Comparison of ENCODE assay signal across 1 cellular context in the genomic region with DNA sequence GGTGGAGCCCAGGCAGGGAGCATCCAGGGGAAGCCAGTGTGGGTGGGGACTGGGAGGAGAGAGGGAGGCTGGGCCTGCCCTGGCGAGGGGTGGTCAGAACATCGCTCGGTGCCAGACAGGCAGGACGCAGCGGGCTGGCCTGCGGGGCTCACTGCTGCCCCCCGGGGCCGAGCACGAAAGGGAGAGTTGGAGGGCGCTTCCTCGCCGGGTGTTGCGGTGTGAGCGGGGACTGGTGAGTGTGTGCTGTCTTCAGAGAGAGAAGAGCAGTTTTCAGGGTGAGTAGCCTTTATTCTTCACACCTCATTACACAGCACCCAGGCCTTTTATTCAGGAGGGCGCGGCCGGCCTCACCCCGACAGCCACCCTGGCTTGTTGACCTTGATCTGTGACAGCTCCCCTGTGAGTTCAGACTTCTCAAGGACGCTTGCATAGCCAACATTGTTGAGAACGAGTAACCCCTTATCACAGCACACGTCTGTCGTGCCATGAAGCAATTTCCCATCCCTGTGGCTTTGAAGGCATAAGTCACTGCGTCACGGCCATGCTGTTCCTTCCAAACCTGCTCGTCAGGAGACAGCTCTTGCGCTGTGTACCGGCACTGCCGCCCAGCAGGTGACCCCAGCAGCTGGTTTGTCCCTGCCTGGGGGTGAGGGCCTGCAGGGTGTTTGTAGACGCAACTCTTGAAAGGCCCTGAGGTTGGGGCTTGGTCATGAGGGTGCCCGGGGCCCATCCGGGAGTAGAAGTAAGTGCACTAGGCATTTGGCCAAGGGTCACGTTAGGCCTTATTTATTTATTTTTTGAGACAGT.
TF ChIP-seq lines count a peak whose summit lies in the region.

No MANE protein-coding gene starts in this region.

TF ChIP-seq in HEK293, 187 proteins besides CTCF, POLR2A, EP300 and RAD21 (continued from another document):
- TF ChIP-seq, protein P1, sequence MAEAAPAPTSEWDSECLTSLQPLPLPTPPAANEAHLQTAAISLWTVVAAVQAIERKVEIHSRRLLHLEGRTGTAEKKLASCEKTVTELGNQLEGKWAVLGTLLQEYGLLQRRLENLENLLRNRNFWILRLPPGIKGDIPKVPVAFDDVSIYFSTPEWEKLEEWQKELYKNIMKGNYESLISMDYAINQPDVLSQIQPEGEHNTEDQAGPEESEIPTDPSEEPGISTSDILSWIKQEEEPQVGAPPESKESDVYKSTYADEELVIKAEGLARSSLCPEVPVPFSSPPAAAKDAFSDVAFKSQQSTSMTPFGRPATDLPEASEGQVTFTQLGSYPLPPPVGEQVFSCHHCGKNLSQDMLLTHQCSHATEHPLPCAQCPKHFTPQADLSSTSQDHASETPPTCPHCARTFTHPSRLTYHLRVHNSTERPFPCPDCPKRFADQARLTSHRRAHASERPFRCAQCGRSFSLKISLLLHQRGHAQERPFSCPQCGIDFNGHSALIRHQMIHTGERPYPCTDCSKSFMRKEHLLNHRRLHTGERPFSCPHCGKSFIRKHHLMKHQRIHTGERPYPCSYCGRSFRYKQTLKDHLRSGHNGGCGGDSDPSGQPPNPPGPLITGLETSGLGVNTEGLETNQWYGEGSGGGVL (tag by site-specific recombination; IDR thresholded peaks at IDR 0.05), result no peak
- TF ChIP-seq, protein P2, sequence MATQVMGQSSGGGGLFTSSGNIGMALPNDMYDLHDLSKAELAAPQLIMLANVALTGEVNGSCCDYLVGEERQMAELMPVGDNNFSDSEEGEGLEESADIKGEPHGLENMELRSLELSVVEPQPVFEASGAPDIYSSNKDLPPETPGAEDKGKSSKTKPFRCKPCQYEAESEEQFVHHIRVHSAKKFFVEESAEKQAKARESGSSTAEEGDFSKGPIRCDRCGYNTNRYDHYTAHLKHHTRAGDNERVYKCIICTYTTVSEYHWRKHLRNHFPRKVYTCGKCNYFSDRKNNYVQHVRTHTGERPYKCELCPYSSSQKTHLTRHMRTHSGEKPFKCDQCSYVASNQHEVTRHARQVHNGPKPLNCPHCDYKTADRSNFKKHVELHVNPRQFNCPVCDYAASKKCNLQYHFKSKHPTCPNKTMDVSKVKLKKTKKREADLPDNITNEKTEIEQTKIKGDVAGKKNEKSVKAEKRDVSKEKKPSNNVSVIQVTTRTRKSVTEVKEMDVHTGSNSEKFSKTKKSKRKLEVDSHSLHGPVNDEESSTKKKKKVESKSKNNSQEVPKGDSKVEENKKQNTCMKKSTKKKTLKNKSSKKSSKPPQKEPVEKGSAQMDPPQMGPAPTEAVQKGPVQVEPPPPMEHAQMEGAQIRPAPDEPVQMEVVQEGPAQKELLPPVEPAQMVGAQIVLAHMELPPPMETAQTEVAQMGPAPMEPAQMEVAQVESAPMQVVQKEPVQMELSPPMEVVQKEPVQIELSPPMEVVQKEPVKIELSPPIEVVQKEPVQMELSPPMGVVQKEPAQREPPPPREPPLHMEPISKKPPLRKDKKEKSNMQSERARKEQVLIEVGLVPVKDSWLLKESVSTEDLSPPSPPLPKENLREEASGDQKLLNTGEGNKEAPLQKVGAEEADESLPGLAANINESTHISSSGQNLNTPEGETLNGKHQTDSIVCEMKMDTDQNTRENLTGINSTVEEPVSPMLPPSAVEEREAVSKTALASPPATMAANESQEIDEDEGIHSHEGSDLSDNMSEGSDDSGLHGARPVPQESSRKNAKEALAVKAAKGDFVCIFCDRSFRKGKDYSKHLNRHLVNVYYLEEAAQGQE (tag by site-specific recombination; IDR thresholded peaks at IDR 0.05), result no peak
- TF ChIP-seq ZNF324 (tag by site-specific recombination; IDR thresholded peaks at IDR 0.05), result no peak
- TF ChIP-seq ZNF394 (tag by site-specific recombination; IDR thresholded peaks at IDR 0.05; ENCODE audit: borderline replicate concordance), result no peak
- TF ChIP-seq ZNF549 (tag by site-specific recombination; IDR thresholded peaks at IDR 0.05), result no peak
- TF ChIP-seq, protein P3, sequence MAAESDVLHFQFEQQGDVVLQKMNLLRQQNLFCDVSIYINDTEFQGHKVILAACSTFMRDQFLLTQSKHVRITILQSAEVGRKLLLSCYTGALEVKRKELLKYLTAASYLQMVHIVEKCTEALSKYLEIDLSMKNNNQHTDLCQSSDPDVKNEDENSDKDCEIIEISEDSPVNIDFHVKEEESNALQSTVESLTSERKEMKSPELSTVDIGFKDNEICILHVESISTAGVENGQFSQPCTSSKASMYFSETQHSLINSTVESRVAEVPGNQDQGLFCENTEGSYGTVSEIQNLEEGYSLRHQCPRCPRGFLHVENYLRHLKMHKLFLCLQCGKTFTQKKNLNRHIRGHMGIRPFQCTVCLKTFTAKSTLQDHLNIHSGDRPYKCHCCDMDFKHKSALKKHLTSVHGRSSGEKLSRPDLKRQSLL (tag by site-specific recombination; IDR thresholded peaks at IDR 0.05), result no peak
- TF ChIP-seq ZNF843 (tag by site-specific recombination; IDR thresholded peaks at IDR 0.05), result no peak
- TF ChIP-seq GLI2 (tag by site-specific recombination; IDR thresholded peaks at IDR 0.05; ENCODE audit: borderline replicate concordance, low read depth), result no peak
- no peak for TF ChIP-seq ZNF548 (tag by site-specific recombination; IDR thresholded peaks at IDR 0.05)
- TF ChIP-seq, protein P4, sequence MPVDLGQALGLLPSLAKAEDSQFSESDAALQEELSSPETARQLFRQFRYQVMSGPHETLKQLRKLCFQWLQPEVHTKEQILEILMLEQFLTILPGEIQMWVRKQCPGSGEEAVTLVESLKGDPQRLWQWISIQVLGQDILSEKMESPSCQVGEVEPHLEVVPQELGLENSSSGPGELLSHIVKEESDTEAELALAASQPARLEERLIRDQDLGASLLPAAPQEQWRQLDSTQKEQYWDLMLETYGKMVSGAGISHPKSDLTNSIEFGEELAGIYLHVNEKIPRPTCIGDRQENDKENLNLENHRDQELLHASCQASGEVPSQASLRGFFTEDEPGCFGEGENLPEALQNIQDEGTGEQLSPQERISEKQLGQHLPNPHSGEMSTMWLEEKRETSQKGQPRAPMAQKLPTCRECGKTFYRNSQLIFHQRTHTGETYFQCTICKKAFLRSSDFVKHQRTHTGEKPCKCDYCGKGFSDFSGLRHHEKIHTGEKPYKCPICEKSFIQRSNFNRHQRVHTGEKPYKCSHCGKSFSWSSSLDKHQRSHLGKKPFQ (tag by site-specific recombination; IDR thresholded peaks at IDR 0.05), result peak; percentile 59; the same call in 1 of the 2 replicates
- no peak for TF ChIP-seq BCL11B (tag by site-specific recombination; IDR thresholded peaks at IDR 0.05; ENCODE audit: low read depth)
- TF ChIP-seq SALL2 (tag by site-specific recombination; IDR thresholded peaks at IDR 0.05; ENCODE audit: borderline replicate concordance), result no peak
- TF ChIP-seq, protein P5, sequence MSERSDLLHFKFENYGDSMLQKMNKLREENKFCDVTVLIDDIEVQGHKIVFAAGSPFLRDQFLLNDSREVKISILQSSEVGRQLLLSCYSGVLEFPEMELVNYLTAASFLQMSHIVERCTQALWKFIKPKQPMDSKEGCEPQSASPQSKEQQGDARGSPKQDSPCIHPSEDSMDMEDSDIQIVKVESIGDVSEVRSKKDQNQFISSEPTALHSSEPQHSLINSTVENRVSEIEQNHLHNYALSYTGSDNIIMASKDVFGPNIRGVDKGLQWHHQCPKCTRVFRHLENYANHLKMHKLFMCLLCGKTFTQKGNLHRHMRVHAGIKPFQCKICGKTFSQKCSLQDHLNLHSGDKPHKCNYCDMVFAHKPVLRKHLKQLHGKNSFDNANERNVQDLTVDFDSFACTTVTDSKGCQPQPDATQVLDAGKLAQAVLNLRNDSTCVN (tag by site-specific recombination; optimal IDR thresholded peaks at IDR 0.05), result no peak
- 0 out of 2 replicates have a peak, but pooled peaks have one; percentile 39 for TF ChIP-seq GLIS2 (tag by site-specific recombination; IDR thresholded peaks at IDR 0.05)
- TF ChIP-seq, protein P6, sequence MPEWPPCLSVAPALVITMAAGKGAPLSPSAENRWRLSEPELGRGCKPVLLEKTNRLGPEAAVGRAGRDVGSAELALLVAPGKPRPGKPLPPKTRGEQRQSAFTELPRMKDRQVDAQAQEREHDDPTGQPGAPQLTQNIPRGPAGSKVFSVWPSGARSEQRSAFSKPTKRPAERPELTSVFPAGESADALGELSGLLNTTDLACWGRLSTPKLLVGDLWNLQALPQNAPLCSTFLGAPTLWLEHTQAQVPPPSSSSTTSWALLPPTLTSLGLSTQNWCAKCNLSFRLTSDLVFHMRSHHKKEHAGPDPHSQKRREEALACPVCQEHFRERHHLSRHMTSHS (tag by site-specific recombination; IDR thresholded peaks at IDR 0.05), result no peak
- TF ChIP-seq ZNF114 (tag by site-specific recombination; IDR thresholded peaks at IDR 0.05), result no peak
TF ChIP-seq in HEK293: peak in this region for 8.
